In genomic region chr4:65669008-65669971, GRCh38 we compare ENCODE assay signal across 10 cellular contexts. TPM values are rescaled to one million over a fixed set of nuclear protein-coding genes. Genes with fewer than 3 reads are reported as not detected.
DNase-seq lines count a peak whose midpoint lies in the region; ATAC-seq, FAIRE-seq and TF ChIP-seq lines count a peak whose summit lies in the region.
"Had no signal": no experiment of that assay in that cellular context is flagged by ENCODE, and none has a peak within 500 bp of the region (broad histone marks: within the 10 kb centered on the region; RNA-seq: fewer than 3 reads in every experiment).

No MANE protein-coding gene starts in this region.

- H3K4me3 ChIP-seq in endothelial cell of umbilical vein (replicated peaks in 1 of 3; ENCODE audit: insufficient read depth in 1 of 3, low read depth in 1 of 3, low read length in 3 of 3): peak overlapping the region; percentile 45 to 89 (median 89)

- H3K27me3 ChIP-seq in endothelial cell of umbilical vein (ENCODE audit: control insufficient read depth in 2 of 2, insufficient read depth in 2 of 2, low read length in 2 of 2): peaks cover 11 to 17% of the 10 kb centered on the region in 2 experiments

- CTCF ChIA-PET in endothelial cell of umbilical vein (lab: Charles Lee): interaction anchor here (0.8 to 1.5 kb wide), 5 partner anchors 12 to 663 kb away, joined by 3 to 4 read pairs (median 4); no protein-coding TSS in a partner anchor

- H4K20me1 ChIP-seq in endothelial cell of umbilical vein (replicated peaks; ENCODE audit: control insufficient read depth, extremely low read depth, insufficient read depth, low read length): no peaks in the 10 kb centered on the region

- POLR2A ChIA-PET in endothelial cell of umbilical vein (lab: Charles Lee): no interaction called here

- no peak for TF ChIP-seq POLR2A in endothelial cell of umbilical vein (IDR thresholded peaks at IDR 0.05; ENCODE audit: low read depth, low read length)

- H3K79me2 ChIP-seq in endothelial cell of umbilical vein (ENCODE audit: control insufficient read depth, insufficient read depth, low read length): no peaks in the 10 kb centered on the region

- FAIRE-seq in endothelial cell of umbilical vein (lab: Jason Lieb, UNC): no peak
- FAIRE-seq in frontal cortex (lab: Jason Lieb, UNC): no peak

- H3K9me1 ChIP-seq in endothelial cell of umbilical vein (replicated peaks; ENCODE audit: control insufficient read depth, extremely low read depth, insufficient read depth, low read length): no peaks in the 10 kb centered on the region

- peaks cover 18% of the 10 kb centered on the region for H3K4me1 ChIP-seq in endothelial cell of umbilical vein (ENCODE audit: control insufficient read depth, extremely low read depth, insufficient read depth, low read length)

- dilution Hi-C loops in endothelial cell of umbilical vein (cut with MboI; ENCODE audit: extremely low pct_ligation_motif_present, low sequenced_read_pairs): no loop called here

- no peaks in the 10 kb centered on the region for H3K9me3 ChIP-seq in endothelial cell of umbilical vein (replicated peaks; ENCODE audit: control insufficient read depth, insufficient read depth, low read length)
- H3K9me3 ChIP-seq: body of pancreas, Peyer's patch had no signal

- peak overlapping the region; percentile 43 for H3K27ac ChIP-seq in endothelial cell of umbilical vein (ENCODE audit: insufficient read depth, low read depth, low read length)
- H3K27ac ChIP-seq: body of pancreas, Peyer's patch had no signal

- DNase-seq in Right ventricle myocardium inferior (ENCODE audit: missing footprints) (no peak), cardiac septum (ENCODE audit: low spot score) (no peak), endothelial cell of umbilical vein (ENCODE audit: low read depth, low spot score) (no peak), myocyte (ENCODE audit: low read depth) (peak; percentile 41), cerebellum (ENCODE audit: low spot score) (no peak), hippocampal formation (lab: John Stamatoyannopoulos, UW) (no peak), A172 (ENCODE audit: low spot score) (no peak), frontal cortex (ENCODE audit: low spot score in 2 of 2) (no peak)

- peak overlapping the region; percentile 74 for H2AFZ ChIP-seq in endothelial cell of umbilical vein (ENCODE audit: low read depth, low read length)

- BruUV-seq in endothelial cell of umbilical vein (replicated peaks; lab: Mats Ljungman, UMichigan): no TSS peak

- peak; percentile 17 for ATAC-seq in Right ventricle myocardium inferior

- no peak for TF ChIP-seq CTCF in endothelial cell of umbilical vein (IDR thresholded peaks at IDR 0.05; ENCODE audit: extremely low read depth in 1 of 2, insufficient read depth in 1 of 2, low read depth in 1 of 2, low read length in 2 of 2)

- peak overlapping the region; percentile 65 for H3K9ac ChIP-seq in endothelial cell of umbilical vein (replicated peaks; ENCODE audit: extremely low read depth, insufficient read depth, low read length)

- H3K4me2 ChIP-seq in endothelial cell of umbilical vein (ENCODE audit: insufficient read depth, low read length): peak overlapping the region; percentile 99

- no peaks in the 10 kb centered on the region for H3K36me3 ChIP-seq in endothelial cell of umbilical vein (ENCODE audit: control insufficient read depth in 2 of 2, extremely low read depth in 1 of 2, insufficient read depth in 2 of 2, low read length in 2 of 2)
- H3K36me3 ChIP-seq: Peyer's patch had no signal

- intact Hi-C loops in Right ventricle myocardium inferior (cut with DNase I): no loop called here
- intact Hi-C loops in cardiac septum (cut with DNase I): no loop called here
- intact Hi-C loops in endothelial cell of umbilical vein (cut with micrococcal nuclease): no loop called here

TF ChIP-seq in endothelial cell of umbilical vein, 7 proteins besides CTCF, POLR2A, EP300 and RAD21:
- no peak for TF ChIP-seq POLR2AphosphoS5 (IDR thresholded peaks at IDR 0.05; ENCODE audit: insufficient read depth, low read depth, low read length)
- TF ChIP-seq GATA2 (IDR thresholded peaks at IDR 0.05; ENCODE audit: insufficient read depth, insufficient read length, low read depth, low read length): no peak
- TF ChIP-seq MYC (IDR thresholded peaks at IDR 0.05; ENCODE audit: low read depth, low read length): no peak
- TF ChIP-seq MAX (IDR thresholded peaks at IDR 0.05; ENCODE audit: insufficient read depth, insufficient read length): no peak
- no peak for TF ChIP-seq EZH2 (IDR thresholded peaks at IDR 0.05; ENCODE audit: borderline replicate concordance, low read depth, low read length, severe bottlenecking)
- no peak for TF ChIP-seq JUN (IDR thresholded peaks at IDR 0.05; ENCODE audit: borderline replicate concordance, insufficient read depth, insufficient read length, low read depth)
- TF ChIP-seq FOS (IDR thresholded peaks at IDR 0.05; ENCODE audit: borderline replicate concordance, insufficient read depth, low read length): no peak

RNA-seq across cellular contexts. Expression of gene EPHA5, which starts 1.0 kb away (rescaled TPM):
- total RNA-seq in Right ventricle myocardium inferior (0.11 TPM), cardiac septum (0.22 TPM), endothelial cell of umbilical vein (0.31 and 1.3 TPM in 2 replicates), myocyte (3.6 and 6.8 TPM in 2 replicates), cerebellum (93.4 TPM), frontal cortex (107 TPM)
- 0.25 and 0.39 TPM in 2 replicates for polyA plus RNA-seq in endothelial cell of umbilical vein
- 0.28 and 0.30 TPM in 2 replicates for polyA plus RNA-seq in endothelial cell of umbilical vein (2011; cell fraction: cytosol; rRNA removed)
- 0.76 and 1.0 TPM in 2 replicates for polyA plus RNA-seq in endothelial cell of umbilical vein (2011; cell fraction: nucleus; rRNA removed)
- polyA plus RNA-seq in endothelial cell of umbilical vein (2012): 0.94 and 1.7 TPM in 2 replicates
- polyA minus RNA-seq in endothelial cell of umbilical vein: 1.1 and 2.7 TPM in 2 replicates
- polyA minus RNA-seq in endothelial cell of umbilical vein (2011; cell fraction: cytosol; rRNA and poly(A)+ RNA removed): not detected
- 2.8 and 3.7 TPM in 2 replicates for polyA minus RNA-seq in endothelial cell of umbilical vein (2011; cell fraction: nucleus; rRNA and poly(A)+ RNA removed)
- polyA plus RNA-seq in myocyte (2012): 1.1 TPM
- not detected in 2 replicates for total RNA-seq in A172 (2014; rRNA removed; shearing (Covaris generic))

Comparison
In these comparisons a context has a peak if more than half of its experiments do, and no peak if none do; other contexts are left out.
1. RNA of gene EPHA5, which starts 1.0 kb away (total RNA-seq): 107 TPM in frontal cortex (single experiment) and 93.4 TPM in cerebellum (single experiment); 3.6 to 6.8 TPM in myocyte, 0.31 to 1.3 TPM in endothelial cell of umbilical vein, 0.22 TPM in cardiac septum (single experiment), 0.11 TPM in Right ventricle myocardium inferior (single experiment) and not detected in A172; every median in the first group is over 10 times any median in the second.